15 cellular contexts compared by ENCODE assay signal in genomic region chr12:124361074-124361965, GRCh38.
DNase-seq lines count a peak whose midpoint lies in the region; ATAC-seq and TF ChIP-seq lines count a peak whose summit lies in the region.
"Had no signal": no experiment of that assay in that cellular context is flagged by ENCODE, and none has a peak within 500 bp of the region (broad histone marks: within the 10 kb centered on the region; RNA-seq: fewer than 3 reads in every experiment).

No MANE protein-coding gene starts in this region.

- no peak for TF ChIP-seq POLR2A in esophagus muscularis mucosa (IDR thresholded peaks at IDR 0.05; ENCODE audit: low read depth)

- H4K8ac ChIP-seq in H9 (replicated peaks; ENCODE audit: insufficient read length, low read depth, low read length): no peak overlapping the region

- CTCF ChIA-PET in PC-3 (lab: Charles Lee): no interaction called here

- no peaks in the 10 kb centered on the region for H3K79me2 ChIP-seq in H9 (ENCODE audit: insufficient read depth, low read length)
- peaks cover 78% of the 10 kb centered on the region for H3K79me2 ChIP-seq in PC-3 (ENCODE audit: low read length)

- no peak overlapping the region for H2BK5ac ChIP-seq in H9 (ENCODE audit: insufficient read length, low read length)

- no peak overlapping the region for H2BK120ac ChIP-seq in H9 (ENCODE audit: low read depth, low read length, poor library complexity, severe bottlenecking)

- H3K9me2 ChIP-seq in PC-3 (replicated peaks; ENCODE audit: low read length): no peaks in the 10 kb centered on the region

- H3K4me1 Mint-ChIP-seq in H9: no peaks in the 10 kb centered on the region
- peaks cover 10 to 14% of the 10 kb centered on the region in 2 donors for H3K4me1 Mint-ChIP-seq in stimulated activated naive B cell treated with anti-CD40 and anti-IgM and Interleukin-4, amounts not matched to agents 10 μg/mL and 1 μg/mL and 100 μg/mL, for 72 hours
- H3K4me1 Mint-ChIP-seq: activated naive CD4-positive, alpha-beta T cell treated with anti-CD3 and anti-CD28 coated beads, Interleukin-2, amount 50 U/mL, for 24 hours had no signal

- H3K27me3 Mint-ChIP-seq in H9 (ENCODE audit: low read depth): no peaks in the 10 kb centered on the region; the same call in 1 of the 2 replicates
- H3K27me3 Mint-ChIP-seq in stimulated activated naive B cell treated with anti-CD40 and anti-IgM and Interleukin-4, amounts not matched to agents 10 μg/mL and 1 μg/mL and 100 μg/mL, for 72 hours: no peaks in the 10 kb centered on the region
- H3K27me3 Mint-ChIP-seq: activated naive CD4-positive, alpha-beta T cell treated with anti-CD3 and anti-CD28 coated beads, Interleukin-2, amount 50 U/mL, for 24 hours; stimulated activated memory B cell treated with anti-CD40 and anti-IgM and Interleukin-4, amounts not matched to agents 10 μg/mL and 1 μg/mL and 100 μg/mL, for 72 hours had no signal

- no peak overlapping the region for H2AFZ ChIP-seq in H9 (ENCODE audit: low read length)
- no peak overlapping the region for H2AFZ ChIP-seq in PC-3 (ENCODE audit: low read length)

- H2AK5ac ChIP-seq in H9 (ENCODE audit: insufficient read length, low read length): no peak overlapping the region

- no peaks in the 10 kb centered on the region for H3K27me3 ChIP-seq in H9 (ENCODE audit: insufficient read depth, low read length)
- H3K27me3 ChIP-seq in esophagus muscularis mucosa: no peaks in the 10 kb centered on the region
- H3K27me3 ChIP-seq in psoas muscle (ENCODE audit: insufficient read depth in 3 of 3, low read length in 2 of 3): no peaks in the 10 kb centered on the region
- no peaks in the 10 kb centered on the region for H3K27me3 ChIP-seq in PC-3 (ENCODE audit: low read length)

- WGBS in H9 (ENCODE audit: extremely low coverage, insufficient read length, low lambda C conversion rate): no CpG with 5 or more reads among the region's 21 CpGs
- WGBS in esophagus muscularis mucosa: 79% methylated on average over 18 of the region's 21 CpGs
- 55 to 77% (median 57%) methylated on average over 21 of the region's 21 CpGs for WGBS in psoas muscle, 3 donors

- no peak overlapping the region for H3T11ph ChIP-seq in H9 (ENCODE audit: low read length)

- no peak overlapping the region for H2BK12ac ChIP-seq in H9 (ENCODE audit: insufficient read length, low read depth, low read length)

- H3K36me3 Mint-ChIP-seq in H9 (ENCODE audit: insufficient read depth in 1 of 3, low read depth in 3 of 3): peaks cover 17 to 41% (median 38%) of the 10 kb centered on the region in 3 experiments
- peaks cover 38 to 56% of the 10 kb centered on the region in 2 donors for H3K36me3 Mint-ChIP-seq in stimulated activated naive B cell treated with anti-CD40 and anti-IgM and Interleukin-4, amounts not matched to agents 10 μg/mL and 1 μg/mL and 100 μg/mL, for 72 hours

- H3K4me2 ChIP-seq in H9 (ENCODE audit: insufficient read depth, insufficient read length, low read length) (no peak overlapping the region), PC-3 (ENCODE audit: low read length) (no peak overlapping the region)

- H4K20me1 ChIP-seq in H9 (ENCODE audit: control insufficient read depth, insufficient read depth, insufficient read length) (no peaks in the 10 kb centered on the region), PC-3 (ENCODE audit: low read length) (peaks cover 67% of the 10 kb centered on the region)

- H3K4me3 ChIP-seq in esophagus muscularis mucosa: no peak overlapping the region
- H3K4me3 ChIP-seq in psoas muscle: no peak overlapping the region
- no peak overlapping the region for H3K4me3 ChIP-seq in PC-3 (ENCODE audit: low read length)
- H3K4me3 ChIP-seq: lung, skin epidermis had no signal

- no peak overlapping the region for H3K56ac ChIP-seq in H9 (ENCODE audit: insufficient read length, low read depth, low read length)

- TF ChIP-seq CTCF in H9 (conservative IDR thresholded peaks at IDR 0.05) (no peak), esophagus muscularis mucosa (IDR thresholded peaks at IDR 0.05) (no peak), psoas muscle (IDR thresholded peaks at IDR 0.05) (no peak), PC-3 (conservative IDR thresholded peaks at IDR 0.05; ENCODE audit: low read depth, low read length) (no peak)

- H4K91ac ChIP-seq in H9 (ENCODE audit: insufficient read length, low read depth, low read length): no peak overlapping the region

- BruUV-seq in PC-3 (replicated peaks; lab: Mats Ljungman, UMichigan): no TSS peak

- no peaks in the 10 kb centered on the region; a peak in 1 of 5 replicates for H3K9me3 Mint-ChIP-seq in H9
- H3K9me3 Mint-ChIP-seq in stimulated activated naive B cell treated with anti-CD40 and anti-IgM and Interleukin-4, amounts not matched to agents 10 μg/mL and 1 μg/mL and 100 μg/mL, for 72 hours: no peaks in the 10 kb centered on the region
- H3K9me3 Mint-ChIP-seq: activated naive CD4-positive, alpha-beta T cell treated with anti-CD3 and anti-CD28 coated beads, Interleukin-2, amount 50 U/mL, for 24 hours; stimulated activated memory B cell treated with anti-CD40 and anti-IgM and Interleukin-4, amounts not matched to agents 10 μg/mL and 1 μg/mL and 100 μg/mL, for 72 hours had no signal

- H3K18ac ChIP-seq in H9 (ENCODE audit: insufficient read length, low read depth, low read length): no peak overlapping the region

- peak overlapping the region in 2 of 3 experiments; percentile 53 to 80; a peak in 2 of 7 replicates for H3K27ac Mint-ChIP-seq in H9
- H3K27ac Mint-ChIP-seq in stimulated activated naive B cell treated with anti-CD40 and anti-IgM and Interleukin-4, amounts not matched to agents 10 μg/mL and 1 μg/mL and 100 μg/mL, for 72 hours: no peak overlapping the region
- H3K27ac Mint-ChIP-seq: stimulated activated memory B cell treated with anti-CD40 and anti-IgM and Interleukin-4, amounts not matched to agents 10 μg/mL and 1 μg/mL and 100 μg/mL, for 72 hours had no signal

- no peak for TF ChIP-seq EP300 in esophagus muscularis mucosa (IDR thresholded peaks at IDR 0.05)

- no peak overlapping the region for H2BK20ac ChIP-seq in H9 (ENCODE audit: low read depth, low read length, poor library complexity, severe bottlenecking)

- ATAC-seq in psoas muscle: no peak
- ATAC-seq in stimulated activated naive B cell treated with anti-CD40 and anti-IgM and Interleukin-4, amounts not matched to agents 10 μg/mL and 1 μg/mL and 100 μg/mL, for 72 hours (replicated peaks): no peak
- ATAC-seq in PC-3: no peak
- no peak for ATAC-seq in HG03097 (IDR thresholded peaks at IDR 0.05; ENCODE audit: low FRiP score, unreplicated experiment)
- ATAC-seq: stimulated activated memory B cell treated with anti-CD40 and anti-IgM and Interleukin-4, amounts not matched to agents 10 μg/mL and 1 μg/mL and 100 μg/mL, for 72 hours had no signal

- H3K9me3 ChIP-seq in H9 (ENCODE audit: control insufficient read depth, low read depth, low read length): no peaks in the 10 kb centered on the region
- no peaks in the 10 kb centered on the region for H3K9me3 ChIP-seq in esophagus muscularis mucosa
- no peaks in the 10 kb centered on the region for H3K9me3 ChIP-seq in psoas muscle
- H3K9me3 ChIP-seq in PC-3 (ENCODE audit: low read length): no peaks in the 10 kb centered on the region

- POLR2A ChIA-PET in PC-3 (lab: Charles Lee; ENCODE audit: unreplicated experiment): no interaction called here

- H3K79me1 ChIP-seq in H9 (ENCODE audit: insufficient read depth, low read depth, low read length, poor library complexity, severe bottlenecking): no peaks in the 10 kb centered on the region

- H3K9ac ChIP-seq in H9 (ENCODE audit: extremely low read depth, insufficient read length, low read length) (no peak overlapping the region), PC-3 (ENCODE audit: low read length) (no peak overlapping the region)

- H3K23ac ChIP-seq in H9 (ENCODE audit: insufficient read length, low read depth, low read length): no peak overlapping the region

- no peak overlapping the region for H2BK15ac ChIP-seq in H9 (ENCODE audit: low read depth, low read length)

- H3K27ac ChIP-seq in H9 (ENCODE audit: insufficient read length, low read depth, low read length) (no peak overlapping the region), esophagus muscularis mucosa (replicated peaks in 1 of 4) (peak overlapping the region; percentile 66 to 91 (median 72)), psoas muscle (peak overlapping the region; percentile 76), PC-3 (ENCODE audit: low read length) (no peak overlapping the region)

- DNase-seq in H9: no peak
- DNase-seq in amniotic epithelial cell (ENCODE audit: low read depth): peak; percentile 44
- DNase-seq in esophagus muscularis mucosa (ENCODE audit: extremely low spot score): no peak
- peak; percentile 37 to 77 for DNase-seq in psoas muscle
- no peak for DNase-seq in DMS 273 treated with DMSO at 0.1 percent for 48 hours (lab: John Stamatoyannopoulos, UW)
- no peak for DNase-seq in stimulated activated naive B cell treated with anti-CD40 and anti-IgM and Interleukin-4, amounts not matched to agents 10 μg/mL and 1 μg/mL and 100 μg/mL, for 72 hours
- DNase-seq in PC-3: no peak
- DNase-seq: activated CD4-positive, CD25-positive, alpha-beta regulatory T cell; cerebellar nuclear complex; NCI-H2171 had no signal

- H3K4me3 Mint-ChIP-seq in H9: no peak overlapping the region
- no peak overlapping the region for H3K4me3 Mint-ChIP-seq in stimulated activated naive B cell treated with anti-CD40 and anti-IgM and Interleukin-4, amounts not matched to agents 10 μg/mL and 1 μg/mL and 100 μg/mL, for 72 hours
- H3K4me3 Mint-ChIP-seq: activated naive CD4-positive, alpha-beta T cell treated with anti-CD3 and anti-CD28 coated beads, Interleukin-2, amount 50 U/mL, for 24 hours; stimulated activated memory B cell treated with anti-CD40 and anti-IgM and Interleukin-4, amounts not matched to agents 10 μg/mL and 1 μg/mL and 100 μg/mL, for 72 hours had no signal

- no peak overlapping the region for H3K14ac ChIP-seq in H9 (ENCODE audit: insufficient read depth, low read length)

- H3K4me1 ChIP-seq in H9 (ENCODE audit: insufficient read depth, low read length) (no peaks in the 10 kb centered on the region), esophagus muscularis mucosa (peaks cover 61 to 69% (median 63%) of the 10 kb centered on the region in 4 donors), psoas muscle (peaks cover 73% of the 10 kb centered on the region), PC-3 (ENCODE audit: insufficient read depth, low read length) (no peaks in the 10 kb centered on the region)

- intact Hi-C loops in esophagus muscularis mucosa (cut with DNase I) (no loop called here), psoas muscle (cut with DNase I) (loop anchor here in 1 of 2 donors (10.0 kb wide), 1 partner anchor 153 kb away; no protein-coding TSS in a partner anchor), PC-3 (cut with micrococcal nuclease) (no loop called here)

- no peak overlapping the region for H3K4ac ChIP-seq in H9 (ENCODE audit: low read depth, low read length)

- no peaks in the 10 kb centered on the region for H3F3A ChIP-seq in PC-3 (ENCODE audit: low read length, unreplicated experiment)

- no peaks in the 10 kb centered on the region for H3K23me2 ChIP-seq in H9 (ENCODE audit: insufficient read length, low read depth, low read length, poor library complexity, severe bottlenecking)

- no peak overlapping the region for H4K5ac ChIP-seq in H9 (ENCODE audit: insufficient read length, low read depth, low read length)

- H3K36me3 ChIP-seq in esophagus muscularis mucosa (peaks cover 20 to 80% (median 61%) of the 10 kb centered on the region in 4 donors), psoas muscle (ENCODE audit: insufficient read depth in 1 of 2, low read depth in 1 of 2) (peaks cover 6 to 44% of the 10 kb centered on the region in 2 donors), PC-3 (ENCODE audit: low read depth, low read length) (peaks cover 87% of the 10 kb centered on the region)

Comparison
In these comparisons a context has a peak if more than half of its experiments do, and no peak if none do; other contexts are left out.
1. DNase-seq: peak in amniotic epithelial cell (single experiment) and psoas muscle (2 of 2); none in H9 (single experiment), esophagus muscularis mucosa (single experiment), DMS 273 treated with DMSO at 0.1 percent for 48 hours (single experiment), stimulated activated naive B cell treated with anti-CD40 and anti-IgM and Interleukin-4, amounts not matched to agents 10 μg/mL and 1 μg/mL and 100 μg/mL, for 72 hours (single experiment) and PC-3 (single experiment).
2. H3K27ac ChIP-seq: peak in esophagus muscularis mucosa (4 of 4) and psoas muscle (single experiment); none in H9 (single experiment) and PC-3 (single experiment).